Comparison of ENCODE assay signal across 2 cellular contexts in genomic region chr6:43516367-43516696, GRCh38.
TF ChIP-seq lines count a peak whose summit lies in the region.

No MANE protein-coding gene starts in this region.

TF ChIP-seq in IMR-90, 13 proteins besides CTCF, POLR2A, EP300 and RAD21:
- TF ChIP-seq USF2 (IDR thresholded peaks at IDR 0.05; ENCODE audit: low read depth, low read length) (no peak), MAZ (IDR thresholded peaks at IDR 0.05; ENCODE audit: borderline replicate concordance, low read depth, low read length) (no peak), NFE2L2 (IDR thresholded peaks at IDR 0.05; ENCODE audit: low read depth, low read length) (no peak), MAFK (IDR thresholded peaks at IDR 0.05; ENCODE audit: low read depth, low read length) (no peak), RCOR1 (IDR thresholded peaks at IDR 0.05; ENCODE audit: insufficient replicate concordance, low read length) (no peak)
TF ChIP-seq in IMR-90: peak in this region for 0.

TF ChIP-seq in neural cell, 6 proteins besides CTCF, POLR2A, EP300 and RAD21:
- TF ChIP-seq POLR2AphosphoS5 (IDR thresholded peaks at IDR 0.05) (no peak), EZH2 (IDR thresholded peaks at IDR 0.05; ENCODE audit: borderline replicate concordance, insufficient read depth, low read length, poor library complexity, severe bottlenecking) (no peak), TAF1 (IDR thresholded peaks at IDR 0.05; ENCODE audit: low read depth) (no peak), SMC3 (conservative IDR thresholded peaks at IDR 0.05; ENCODE audit: poor library complexity) (no peak), MXI1 (conservative IDR thresholded peaks at IDR 0.05; ENCODE audit: poor library complexity, severe bottlenecking) (no peak), REST (IDR thresholded peaks at IDR 0.05; ENCODE audit: borderline replicate concordance) (no peak)
TF ChIP-seq in neural cell: peak in this region for 0.
